ENCODE assay signal across 16 cellular contexts in genomic region chr11:70762810-70763209, GRCh38.
"Had no signal": no experiment of that assay in that cellular context is flagged by ENCODE, and none has a peak within 500 bp of the region (broad histone marks: within the 10 kb centered on the region; RNA-seq: fewer than 3 reads in every experiment).

No MANE protein-coding gene starts in this region.

- DNase-seq: effector CD4-positive, alpha-beta T cell; foreskin melanocyte; head of caudate nucleus; left colon; mammary epithelial cell; naive thymus-derived CD4-positive, alpha-beta T cell; nucleus accumbens; ovary; right cardiac atrium; stimulated activated CD4-positive, alpha-beta T cell treated with anti-CD3 and anti-CD28 coated beads, Interleukin-15, amount 100 ng/mL, for 24 hours; stimulated activated CD4-positive, alpha-beta T cell treated with anti-CD3 and anti-CD28 coated beads, Interleukin-1b, Interleukin-23, amount 100 ng/mL, for 48 hours; stimulated activated CD4-positive, alpha-beta T cell treated with anti-CD3 and anti-CD28 coated beads, Interleukin-4, amount 100 ng/mL, for 24 hours had no signal

- H3K4me2 ChIP-seq: hepatocyte had no signal

- H3K79me2 ChIP-seq: hepatocyte had no signal

- H3K36me3 ChIP-seq: ovary, tibial nerve had no signal

- H3K4me1 ChIP-seq: tibial nerve had no signal

- H3K27ac ChIP-seq: coronary artery, hepatocyte, ovary, tibial nerve had no signal

- H2AFZ ChIP-seq: hepatocyte had no signal

- H3K4me3 ChIP-seq: coronary artery, hepatocyte, ovary, tibial nerve had no signal

- H3K27me3 ChIP-seq: hepatocyte, ovary, tibial nerve had no signal

- ATAC-seq: left colon; naive thymus-derived CD4-positive, alpha-beta T cell; right cardiac atrium; stimulated activated memory B cell treated with anti-CD40 and anti-IgM and Interleukin-4, amounts not matched to agents 10 μg/mL and 1 μg/mL and 100 μg/mL, for 72 hours had no signal
